Comparison of ENCODE assay signal across 22 cellular contexts in the genomic region with DNA sequence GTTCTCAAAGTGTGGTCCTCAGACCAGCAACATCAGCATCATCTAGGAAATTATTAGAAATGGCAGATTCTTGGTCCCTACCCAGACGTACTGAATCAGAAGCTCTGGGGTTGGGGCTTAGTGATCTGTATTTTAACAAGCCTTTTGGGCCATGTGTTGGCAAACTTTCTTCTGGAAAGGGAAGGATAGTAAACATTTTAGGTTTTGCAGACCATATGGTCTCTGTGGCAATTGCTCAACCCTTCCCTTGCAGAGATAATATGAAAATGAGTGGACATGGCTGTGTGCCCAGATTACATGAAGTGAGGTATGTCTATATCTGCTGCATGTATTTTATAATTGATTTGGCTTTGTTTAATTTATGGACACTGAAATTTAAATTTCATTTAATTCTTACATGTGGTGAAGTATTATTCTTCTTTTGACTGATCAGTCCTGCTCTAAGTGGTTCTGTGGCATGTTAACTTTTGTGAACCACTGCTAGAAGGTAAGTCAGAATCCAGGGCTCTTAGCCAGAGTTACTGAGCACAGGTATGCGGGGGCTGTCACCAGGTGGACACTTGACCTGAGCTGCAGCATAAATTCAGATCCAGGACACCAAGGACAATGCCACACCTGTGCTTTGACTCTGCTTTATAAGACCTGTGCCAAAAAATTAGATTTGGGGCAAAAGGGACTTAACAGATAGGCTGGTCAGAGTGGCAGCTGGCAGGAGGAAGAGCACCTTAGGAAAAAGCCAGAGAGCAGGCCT. TPM values are rescaled to one million over a fixed set of nuclear protein-coding genes. Genes with fewer than 3 reads are reported as not detected.
DNase-seq lines count a peak whose midpoint lies in the region; ATAC-seq and TF ChIP-seq lines count a peak whose summit lies in the region.
"Had no signal": no experiment of that assay in that cellular context is flagged by ENCODE, and none has a peak within 500 bp of the region (broad histone marks: within the 10 kb centered on the region; RNA-seq: fewer than 3 reads in every experiment).

No MANE protein-coding gene starts in this region.

- DNase-seq in GM04504 (ENCODE audit: low read depth) = peak; percentile 32
- peak; percentile 43 to 77 for DNase-seq in NCI-H524 (lab: John Stamatoyannopoulos, UW)
- peak; percentile 27 for DNase-seq in colonic mucosa
- peak; percentile 62 to 72 for DNase-seq in thyroid gland
- DNase-seq in testis = no peak
- DNase-seq: activated CD8-positive, alpha-beta memory T cell treated with anti-CD3 and anti-CD28 coated beads for 24 hours; activated naive CD8-positive, alpha-beta T cell treated with anti-CD3 and anti-CD28 coated beads for 36 hours; Calu3; erythroblast; HFFc6; lower lobe of right lung; naive B cell; NCI-H1417 treated with DMSO at 0.1 percent for 48 hours; ovary; SJCRH30; stimulated activated CD4-positive, alpha-beta T cell treated with anti-CD3 and anti-CD28 coated beads, Interleukin-2, amount 100 ng/mL, for 48 hours had no signal

- no peaks in the 10 kb centered on the region for H3K27me3 ChIP-seq in colonic mucosa
- no peaks in the 10 kb centered on the region for H3K27me3 ChIP-seq in thyroid gland
- H3K27me3 ChIP-seq in testis = no peaks in the 10 kb centered on the region
- H3K27me3 ChIP-seq: BLaER1, ovary, SJCRH30 had no signal

- no peaks in the 10 kb centered on the region for H3K36me3 Mint-ChIP-seq in activated T-helper 17 cell treated with anti-CD3 and anti-CD28 coated beads, Interleukin-2, amount 50 U/mL, for 72 hours (ENCODE audit: low read depth)
- H3K36me3 Mint-ChIP-seq: activated naive CD8-positive, alpha-beta T cell treated with anti-CD3 and anti-CD28 coated beads for 36 hours; brain had no signal

- ATAC-seq in HG03354 (IDR thresholded peaks at IDR 0.05; ENCODE audit: poor library complexity, severe bottlenecking, unreplicated experiment) = no peak
- ATAC-seq in activated T-helper 17 cell treated with anti-CD3 and anti-CD28 coated beads, Interleukin-2, amount 50 U/mL, for 72 hours (replicated peaks) = no peak
- ATAC-seq: lower lobe of right lung had no signal

- no peak overlapping the region for H3K9ac ChIP-seq in colonic mucosa (ENCODE audit: low read depth in 2 of 2, low read length in 2 of 2)
- H3K9ac ChIP-seq: BLaER1, KMS-11 had no signal

- TF ChIP-seq POLR2A in thyroid gland (IDR thresholded peaks at IDR 0.05) (no peak), testis (IDR thresholded peaks at IDR 0.05) (no peak)

- H3K4me1 Mint-ChIP-seq in activated T-helper 17 cell treated with anti-CD3 and anti-CD28 coated beads, Interleukin-2, amount 50 U/mL, for 72 hours = peaks cover 6% of the 10 kb centered on the region

- H3K27ac ChIP-seq in colonic mucosa = no peak overlapping the region
- H3K27ac ChIP-seq in thyroid gland = peak overlapping the region; percentile 35 to 57 (median 48)
- H3K27ac ChIP-seq in testis = no peak overlapping the region
- H3K27ac ChIP-seq: BLaER1, KMS-11, lower lobe of right lung, ovary, SJCRH30 had no signal

- H3K27me3 Mint-ChIP-seq in activated T-helper 17 cell treated with anti-CD3 and anti-CD28 coated beads, Interleukin-2, amount 50 U/mL, for 72 hours = no peaks in the 10 kb centered on the region
- H3K27me3 Mint-ChIP-seq: activated naive CD8-positive, alpha-beta T cell treated with anti-CD3 and anti-CD28 coated beads for 36 hours; naive B cell had no signal

- TF ChIP-seq CTCF in colonic mucosa (IDR thresholded peaks at IDR 0.05) (no peak), thyroid gland (IDR thresholded peaks at IDR 0.05) (no peak), testis (IDR thresholded peaks at IDR 0.05) (no peak)

- no peaks in the 10 kb centered on the region for H3K4me1 ChIP-seq in colonic mucosa
- H3K4me1 ChIP-seq in thyroid gland = peaks cover 16 to 22% of the 10 kb centered on the region in 2 donors
- H3K4me1 ChIP-seq in testis = no peaks in the 10 kb centered on the region
- H3K4me1 ChIP-seq: SJCRH30 had no signal

- H3K9me3 Mint-ChIP-seq in activated T-helper 17 cell treated with anti-CD3 and anti-CD28 coated beads, Interleukin-2, amount 50 U/mL, for 72 hours = no peaks in the 10 kb centered on the region
- H3K9me3 Mint-ChIP-seq: activated naive CD8-positive, alpha-beta T cell treated with anti-CD3 and anti-CD28 coated beads for 36 hours; brain; naive B cell had no signal

- H3K4me3 ChIP-seq in colonic mucosa (no peak overlapping the region), thyroid gland (replicated peaks in 1 of 3) (no peak overlapping the region), testis (no peak overlapping the region)
- H3K4me3 ChIP-seq: BLaER1, lower lobe of right lung, ovary, SJCRH30 had no signal

- H3K27ac Mint-ChIP-seq in activated T-helper 17 cell treated with anti-CD3 and anti-CD28 coated beads, Interleukin-2, amount 50 U/mL, for 72 hours = no peak overlapping the region
- H3K27ac Mint-ChIP-seq: activated naive CD8-positive, alpha-beta T cell treated with anti-CD3 and anti-CD28 coated beads for 36 hours; HFFc6 had no signal

- 47 to 67% methylated on average over 2 of the region's 2 CpGs for WGBS in thyroid gland, 2 donors
- WGBS in testis, 2 donors = 62 to 86% methylated on average over 2 of the region's 2 CpGs

- H3K9me3 ChIP-seq in colonic mucosa (no peaks in the 10 kb centered on the region), thyroid gland (no peaks in the 10 kb centered on the region), testis (no peaks in the 10 kb centered on the region)
- H3K9me3 ChIP-seq: BLaER1, lower lobe of right lung, ovary, SJCRH30 had no signal

- no peaks in the 10 kb centered on the region for H3K36me3 ChIP-seq in colonic mucosa
- H3K36me3 ChIP-seq in thyroid gland = no peaks in the 10 kb centered on the region
- H3K36me3 ChIP-seq in testis (ENCODE audit: low read depth, missing control alignments) = no peaks in the 10 kb centered on the region
- H3K36me3 ChIP-seq: BLaER1, lower lobe of right lung, ovary, SJCRH30 had no signal

- no peak overlapping the region for H3K4me3 Mint-ChIP-seq in activated T-helper 17 cell treated with anti-CD3 and anti-CD28 coated beads, Interleukin-2, amount 50 U/mL, for 72 hours
- H3K4me3 Mint-ChIP-seq: activated naive CD8-positive, alpha-beta T cell treated with anti-CD3 and anti-CD28 coated beads for 36 hours; HFFc6 had no signal

- intact Hi-C loops in colonic mucosa (cut with DNase I) (no loop called here), thyroid gland (cut with DNase I) (no loop called here), testis (cut with DNase I; ENCODE audit: low total_unique reads) (no loop called here)

RNA-seq across cellular contexts. Expression of gene LY86, which starts 43.2 kb away (rescaled TPM):
- 1 to 10 TPM in 1 of 2 donors, under 1 TPM in 1; 0.91 to 1.3 TPM for total RNA-seq in colonic mucosa
- 1 to 10 TPM in 2 of 4 donors, not detected in 2; 1.2 to 2.8 TPM for total RNA-seq in thyroid gland
- total RNA-seq in testis = 1 to 10 TPM in 1 of 2 donors, under 1 TPM in 1; 0.87 to 1.6 TPM
- polyA plus RNA-seq in testis (ENCODE audit: insufficient read depth, low read depth, low replicate concordance) = 3.5 TPM
- total RNA-seq in activated T-helper 17 cell treated with anti-CD3 and anti-CD28 coated beads, Interleukin-2, amount 50 U/mL, for 72 hours = not detected
- total RNA-seq: Calu3, HFFc6, NCI-H460, SJCRH30 had no signal

Comparison
In these comparisons a context has a peak if more than half of its experiments do, and no peak if none do; other contexts are left out.
1. H3K27ac ChIP-seq: peak in thyroid gland (3 of 3); none in colonic mucosa (single experiment) and testis (0 of 2).